Comparison of ENCODE assay signal across 1 cellular context in the genomic region with DNA sequence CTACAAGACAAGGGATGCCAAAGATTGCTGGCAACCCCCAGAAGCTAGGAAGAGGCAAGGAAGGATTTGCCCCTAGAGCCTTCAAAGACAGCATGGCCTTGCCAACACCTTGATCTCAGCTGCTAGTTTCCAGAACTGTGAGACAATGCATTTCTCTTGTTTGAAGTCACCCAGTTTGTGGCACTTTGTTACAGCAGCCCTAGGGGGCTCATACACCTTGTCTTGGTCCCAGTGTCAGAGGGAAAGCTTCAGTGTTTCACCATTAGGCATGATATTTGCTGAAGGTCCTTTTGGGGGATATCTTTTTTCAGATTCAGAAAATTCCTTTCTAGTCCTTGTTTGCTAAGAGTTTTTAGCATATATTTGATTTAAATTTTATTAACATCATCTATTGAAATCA.
TF ChIP-seq lines count a peak whose summit lies in the region.

No MANE protein-coding gene starts in this region.

TF ChIP-seq in H1, 55 proteins besides CTCF, POLR2A, EP300 and RAD21:
- TF ChIP-seq, protein P1, sequence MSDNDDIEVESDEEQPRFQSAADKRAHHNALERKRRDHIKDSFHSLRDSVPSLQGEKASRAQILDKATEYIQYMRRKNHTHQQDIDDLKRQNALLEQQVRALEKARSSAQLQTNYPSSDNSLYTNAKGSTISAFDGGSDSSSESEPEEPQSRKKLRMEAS (IDR thresholded peaks at IDR 0.05), result no peak
- TF ChIP-seq SUZ12 (IDR thresholded peaks at IDR 0.05; ENCODE audit: low read length), result no peak
- TF ChIP-seq SRF (IDR thresholded peaks at IDR 0.05; ENCODE audit: low read depth, low read length), result no peak
- TF ChIP-seq CHD2 (IDR thresholded peaks at IDR 0.05; ENCODE audit: low read length), result no peak
- TF ChIP-seq SIRT6 (IDR thresholded peaks at IDR 0.05; ENCODE audit: low read length), result no peak
- TF ChIP-seq TBP (IDR thresholded peaks at IDR 0.05; ENCODE audit: low read depth, low read length), result no peak
- no peak for TF ChIP-seq FOSL1 (IDR thresholded peaks at IDR 0.05; ENCODE audit: insufficient read depth, low read depth, low read length)
- TF ChIP-seq RNF2 (IDR thresholded peaks at IDR 0.05; ENCODE audit: borderline replicate concordance, low read depth, low read length, missing control alignments, poor library complexity, severe bottlenecking), result no peak
- TF ChIP-seq TAF7 (optimal IDR thresholded peaks at IDR 0.05; ENCODE audit: borderline replicate concordance, low read depth, low read length), result no peak
- TF ChIP-seq GTF2F1 (IDR thresholded peaks at IDR 0.05; ENCODE audit: borderline replicate concordance, low read depth, low read length), result no peak
- TF ChIP-seq HDAC2 (IDR thresholded peaks at IDR 0.05; ENCODE audit: borderline replicate concordance in 1 of 2, low read depth in 2 of 2, low read length in 2 of 2), result no peak
- TF ChIP-seq NRF1 (IDR thresholded peaks at IDR 0.05; ENCODE audit: low read depth, low read length), result no peak
- no peak for TF ChIP-seq SIN3A (conservative IDR thresholded peaks at IDR 0.05 in 1 of 2, IDR thresholded peaks at IDR 0.05 in 1 of 2; ENCODE audit: low read depth in 1 of 2, low read length in 2 of 2)
- TF ChIP-seq RBBP5 (IDR thresholded peaks at IDR 0.05; ENCODE audit: borderline replicate concordance, low read depth, low read length), result no peak
- no peak for TF ChIP-seq HDAC6 (IDR thresholded peaks at IDR 0.05; ENCODE audit: low read depth, low read length)
- TF ChIP-seq, protein P2, sequence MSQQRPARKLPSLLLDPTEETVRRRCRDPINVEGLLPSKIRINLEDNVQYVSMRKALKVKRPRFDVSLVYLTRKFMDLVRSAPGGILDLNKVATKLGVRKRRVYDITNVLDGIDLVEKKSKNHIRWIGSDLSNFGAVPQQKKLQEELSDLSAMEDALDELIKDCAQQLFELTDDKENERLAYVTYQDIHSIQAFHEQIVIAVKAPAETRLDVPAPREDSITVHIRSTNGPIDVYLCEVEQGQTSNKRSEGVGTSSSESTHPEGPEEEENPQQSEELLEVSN (IDR thresholded peaks at IDR 0.05), result no peak
- TF ChIP-seq JUND (IDR thresholded peaks at IDR 0.05; ENCODE audit: low read length), result no peak
- TF ChIP-seq POU5F1 (IDR thresholded peaks at IDR 0.05; ENCODE audit: low read depth, low read length), result no peak
- no peak for TF ChIP-seq GABPA (IDR thresholded peaks at IDR 0.05; ENCODE audit: borderline replicate concordance, insufficient read depth, low read length)
- TF ChIP-seq KDM5A (IDR thresholded peaks at IDR 0.05; ENCODE audit: low read length), result no peak
